Comparison of ENCODE assay signal across 8 cellular contexts in genomic region chr18:76822510-76823165, GRCh38. TPM values are rescaled to one million over a fixed set of nuclear protein-coding genes. Genes with fewer than 3 reads are reported as not detected.
A peak's percentile ranks its signal among the peaks of the same experiment; 100 is the strongest.
DNase-seq lines count a peak whose midpoint lies in the region; ATAC-seq and TF ChIP-seq lines count a peak whose summit lies in the region.

TSS of gene ZNF236 (plus strand) at chr18:76822557. CDS start at chr18:76822608, 51 bp downstream.

- DNase-seq in GDM1 (lab: John Stamatoyannopoulos, UW) (peak; percentile 74), T-helper 1 cell (peak; percentile 45 to 76 (median 54)), amygdala (lab: John Stamatoyannopoulos, UW) (peak in 37 of 56 donors; percentile 3 to 82 (median 50)), right atrium auricular region (ENCODE audit: low spot score) (no peak), putamen (ENCODE audit: low spot score) (peak; percentile 74), uterus (peak; percentile 68 to 75)

- peak in 1 of 2 donors; percentile 88 for TF ChIP-seq POLR2A in uterus (IDR thresholded peaks at IDR 0.05)

- no peak for TF ChIP-seq CTCF in right atrium auricular region (IDR thresholded peaks at IDR 0.05)
- TF ChIP-seq CTCF in uterus (IDR thresholded peaks at IDR 0.05) = no peak

- peak; percentile 29 for ATAC-seq in GM21786 (IDR thresholded peaks at IDR 0.05; ENCODE audit: unreplicated experiment)

- intact Hi-C loops in uterus (cut with DNase I; ENCODE audit: low total_unique reads) = no loop called here

- H3K36me3 ChIP-seq in KOPT-K1 (ENCODE audit: insufficient read depth, low read length) = peaks cover 18% of the 10 kb centered on the region; the same call in 1 of the 2 replicates
- no peaks in the 10 kb centered on the region for H3K36me3 ChIP-seq in right atrium auricular region
- H3K36me3 ChIP-seq in uterus = no peaks in the 10 kb centered on the region

- peak within 1 kb of the TSS; percentile 73 to 90 for H3K4me3 ChIP-seq in right atrium auricular region
- peak within 1 kb of the TSS; percentile 75 to 82 for H3K4me3 ChIP-seq in uterus

- H3K27me3 ChIP-seq in right atrium auricular region (no peaks in the 10 kb centered on the region), uterus (no peaks in the 10 kb centered on the region)

- no peaks in the 10 kb centered on the region for H3K9me3 ChIP-seq in KOPT-K1 (ENCODE audit: insufficient read depth, low read length, poor library complexity, severe bottlenecking)
- H3K9me3 ChIP-seq in right atrium auricular region = no peaks in the 10 kb centered on the region
- no peaks in the 10 kb centered on the region for H3K9me3 ChIP-seq in uterus

- H3K4me1 ChIP-seq in right atrium auricular region (peaks cover 0 to 34% of the 10 kb centered on the region in 2 donors), uterus (no peaks in the 10 kb centered on the region)

- peak within 1 kb of the TSS; percentile 96 for H3K27ac ChIP-seq in KOPT-K1 (ENCODE audit: low read depth, low read length, poor library complexity, severe bottlenecking)
- peak within 1 kb of the TSS; percentile 94 to 95 for H3K27ac ChIP-seq in right atrium auricular region
- H3K27ac ChIP-seq in uterus = peak within 1 kb of the TSS; percentile 94 to 99

RNA-seq across cellular contexts. Expression of gene ZNF236, which starts in this region (rescaled TPM):
- total RNA-seq in right atrium auricular region (10 to 100 TPM; 11.0 to 12.7 TPM), uterus (10 to 100 TPM; 16.7 to 40.7 (median 22.9) TPM)
